16 cellular contexts compared by ENCODE assay signal in genomic region chr13:94140027-94140426, GRCh38.
DNase-seq lines count a peak whose midpoint lies in the region; ATAC-seq and TF ChIP-seq lines count a peak whose summit lies in the region.
"Had no signal": no experiment of that assay in that cellular context is flagged by ENCODE, and none has a peak within 500 bp of the region (broad histone marks: within the 10 kb centered on the region; RNA-seq: fewer than 3 reads in every experiment).

No MANE protein-coding gene starts in this region.

- H3K9me3 ChIP-seq in right atrium auricular region: no peaks in the 10 kb centered on the region
- H3K9me3 ChIP-seq in thyroid gland: no peaks in the 10 kb centered on the region
- H3K9me3 ChIP-seq: A549, Caco-2 had no signal

- TF ChIP-seq POLR2A in thyroid gland (IDR thresholded peaks at IDR 0.05): no peak

- H3K27me3 ChIP-seq in H7 (ENCODE audit: control insufficient read depth, insufficient read depth, low read length) (peaks cover 50% of the 10 kb centered on the region), right atrium auricular region (no peaks in the 10 kb centered on the region), thyroid gland (no peaks in the 10 kb centered on the region)

- H3K4me3 ChIP-seq in H7 (ENCODE audit: insufficient read depth, low read depth, low read length): no peak overlapping the region
- H3K4me3 ChIP-seq in right atrium auricular region: no peak overlapping the region
- H3K4me3 ChIP-seq in thyroid gland (replicated peaks in 1 of 3): no peak overlapping the region
- H3K4me3 ChIP-seq: A549, K562 had no signal

- intact Hi-C loops in thyroid gland (cut with DNase I): no loop called here

- 54 to 72% methylated on average over 2 of the region's 2 CpGs for WGBS in thyroid gland, 2 donors

- peak; percentile 46 for ATAC-seq in WTC11
- ATAC-seq: A549, K562 had no signal

- no peaks in the 10 kb centered on the region for H3K9me3 Mint-ChIP-seq in WTC11
- H3K9me3 Mint-ChIP-seq in osteocyte (ENCODE audit: unreplicated experiment): no peaks in the 10 kb centered on the region
- no peaks in the 10 kb centered on the region for H3K9me3 Mint-ChIP-seq in HFFc6
- H3K9me3 Mint-ChIP-seq: CD4-positive, alpha-beta T cell had no signal

- H3K4me1 ChIP-seq in right atrium auricular region (no peaks in the 10 kb centered on the region), thyroid gland (no peaks in the 10 kb centered on the region)
- H3K4me1 ChIP-seq: A549, Caco-2 had no signal

- TF ChIP-seq CTCF in WTC11 (IDR thresholded peaks at IDR 0.05) (no peak), osteocyte (IDR thresholded peaks at IDR 0.05) (no peak), HFFc6 (IDR thresholded peaks at IDR 0.05) (no peak), right atrium auricular region (IDR thresholded peaks at IDR 0.05) (no peak), thyroid gland (IDR thresholded peaks at IDR 0.05) (no peak)

- DNase-seq in H7 (peak; percentile 9), NCI-H526 treated with DMSO at 0.1 percent for 48 hours (lab: John Stamatoyannopoulos, UW) (peak; percentile 32), WTC11 (ENCODE audit: low spot score) (no peak), osteocyte (ENCODE audit: extremely low spot score, unreplicated experiment) (no peak), HFFc6 (no peak), right atrium auricular region (ENCODE audit: low spot score) (no peak), thyroid gland (no peak)
- DNase-seq: AML-193; Caco-2; CD4-positive, alpha-beta T cell; GDM1; HCEC 1CT had no signal

- H3K27me3 Mint-ChIP-seq in WTC11 (ENCODE audit: low read depth): no peaks in the 10 kb centered on the region
- H3K27me3 Mint-ChIP-seq in osteocyte (ENCODE audit: unreplicated experiment): no peaks in the 10 kb centered on the region
- no peaks in the 10 kb centered on the region for H3K27me3 Mint-ChIP-seq in HFFc6 (ENCODE audit: insufficient read depth)

- no peak overlapping the region; the same call in 1 of the 2 replicates for H3K4me3 Mint-ChIP-seq in WTC11
- H3K4me3 Mint-ChIP-seq in osteocyte (ENCODE audit: unreplicated experiment): no peak overlapping the region
- H3K4me3 Mint-ChIP-seq in HFFc6: no peak overlapping the region
- H3K4me3 Mint-ChIP-seq: CD4-positive, alpha-beta T cell had no signal

- H3K27ac Mint-ChIP-seq in WTC11 (no peak overlapping the region), osteocyte (ENCODE audit: unreplicated experiment) (peak overlapping the region; percentile 24), HFFc6 (no peak overlapping the region)
- H3K27ac Mint-ChIP-seq: CD4-positive, alpha-beta T cell had no signal

- peaks cover 46% of the 10 kb centered on the region for H3K4me1 Mint-ChIP-seq in WTC11
- H3K4me1 Mint-ChIP-seq in osteocyte (ENCODE audit: unreplicated experiment): peaks cover 20% of the 10 kb centered on the region
- no peaks in the 10 kb centered on the region for H3K4me1 Mint-ChIP-seq in HFFc6 (ENCODE audit: low read depth)

- CTCF ChIA-PET in WTC11 (lab: Charles Lee): no interaction called here

- H3K36me3 Mint-ChIP-seq in WTC11 (no peaks in the 10 kb centered on the region), osteocyte (ENCODE audit: unreplicated experiment) (peaks cover 1% of the 10 kb centered on the region), HFFc6 (ENCODE audit: low read depth) (no peaks in the 10 kb centered on the region)

- H3K36me3 ChIP-seq in H7 (replicated peaks; ENCODE audit: control insufficient read depth, insufficient read depth, low read length): no peaks in the 10 kb centered on the region
- H3K36me3 ChIP-seq in right atrium auricular region: no peaks in the 10 kb centered on the region
- H3K36me3 ChIP-seq in thyroid gland: no peaks in the 10 kb centered on the region

- H3K27ac ChIP-seq in right atrium auricular region (no peak overlapping the region), thyroid gland (no peak overlapping the region)
- H3K27ac ChIP-seq: A549, C4-2B, HL-60 had no signal

- POLR2A ChIA-PET in WTC11 (lab: Charles Lee): no interaction called here

TF ChIP-seq in WTC11, 78 proteins besides CTCF, POLR2A, EP300 and RAD21:
- TF ChIP-seq ZNF138 (CRISPR knock-in tag; conservative IDR thresholded peaks at IDR 0.05) (no peak), ZNF317 (CRISPR knock-in tag; IDR thresholded peaks at IDR 0.05; ENCODE audit: borderline replicate concordance, low read depth) (no peak), HMGXB4 (CRISPR knock-in tag; IDR thresholded peaks at IDR 0.05) (no peak), ZNF263 (CRISPR knock-in tag; IDR thresholded peaks at IDR 0.05; ENCODE audit: low read depth) (no peak), SOX15 (CRISPR knock-in tag; IDR thresholded peaks at IDR 0.05) (no peak), ZNF396 (CRISPR knock-in tag; IDR thresholded peaks at IDR 0.05; ENCODE audit: borderline replicate concordance) (no peak), JAZF1 (CRISPR knock-in tag; IDR thresholded peaks at IDR 0.05) (no peak), E2F1 (CRISPR knock-in tag; IDR thresholded peaks at IDR 0.05) (no peak), JUN (CRISPR knock-in tag; IDR thresholded peaks at IDR 0.05) (no peak), USF1 (CRISPR knock-in tag; IDR thresholded peaks at IDR 0.05) (no peak)
- TF ChIP-seq, protein P1, sequence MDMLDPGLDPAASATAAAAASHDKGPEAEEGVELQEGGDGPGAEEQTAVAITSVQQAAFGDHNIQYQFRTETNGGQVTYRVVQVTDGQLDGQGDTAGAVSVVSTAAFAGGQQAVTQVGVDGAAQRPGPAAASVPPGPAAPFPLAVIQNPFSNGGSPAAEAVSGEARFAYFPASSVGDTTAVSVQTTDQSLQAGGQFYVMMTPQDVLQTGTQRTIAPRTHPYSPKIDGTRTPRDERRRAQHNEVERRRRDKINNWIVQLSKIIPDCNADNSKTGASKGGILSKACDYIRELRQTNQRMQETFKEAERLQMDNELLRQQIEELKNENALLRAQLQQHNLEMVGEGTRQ (CRISPR knock-in tag; IDR thresholded peaks at IDR 0.05): no peak
- TF ChIP-seq, protein P2, sequence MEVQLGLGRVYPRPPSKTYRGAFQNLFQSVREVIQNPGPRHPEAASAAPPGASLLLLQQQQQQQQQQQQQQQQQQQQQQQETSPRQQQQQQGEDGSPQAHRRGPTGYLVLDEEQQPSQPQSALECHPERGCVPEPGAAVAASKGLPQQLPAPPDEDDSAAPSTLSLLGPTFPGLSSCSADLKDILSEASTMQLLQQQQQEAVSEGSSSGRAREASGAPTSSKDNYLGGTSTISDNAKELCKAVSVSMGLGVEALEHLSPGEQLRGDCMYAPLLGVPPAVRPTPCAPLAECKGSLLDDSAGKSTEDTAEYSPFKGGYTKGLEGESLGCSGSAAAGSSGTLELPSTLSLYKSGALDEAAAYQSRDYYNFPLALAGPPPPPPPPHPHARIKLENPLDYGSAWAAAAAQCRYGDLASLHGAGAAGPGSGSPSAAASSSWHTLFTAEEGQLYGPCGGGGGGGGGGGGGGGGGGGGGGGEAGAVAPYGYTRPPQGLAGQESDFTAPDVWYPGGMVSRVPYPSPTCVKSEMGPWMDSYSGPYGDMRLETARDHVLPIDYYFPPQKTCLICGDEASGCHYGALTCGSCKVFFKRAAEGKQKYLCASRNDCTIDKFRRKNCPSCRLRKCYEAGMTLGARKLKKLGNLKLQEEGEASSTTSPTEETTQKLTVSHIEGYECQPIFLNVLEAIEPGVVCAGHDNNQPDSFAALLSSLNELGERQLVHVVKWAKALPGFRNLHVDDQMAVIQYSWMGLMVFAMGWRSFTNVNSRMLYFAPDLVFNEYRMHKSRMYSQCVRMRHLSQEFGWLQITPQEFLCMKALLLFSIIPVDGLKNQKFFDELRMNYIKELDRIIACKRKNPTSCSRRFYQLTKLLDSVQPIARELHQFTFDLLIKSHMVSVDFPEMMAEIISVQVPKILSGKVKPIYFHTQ (CRISPR knock-in tag; IDR thresholded peaks at IDR 0.05): no peak
- TF ChIP-seq, protein P3, sequence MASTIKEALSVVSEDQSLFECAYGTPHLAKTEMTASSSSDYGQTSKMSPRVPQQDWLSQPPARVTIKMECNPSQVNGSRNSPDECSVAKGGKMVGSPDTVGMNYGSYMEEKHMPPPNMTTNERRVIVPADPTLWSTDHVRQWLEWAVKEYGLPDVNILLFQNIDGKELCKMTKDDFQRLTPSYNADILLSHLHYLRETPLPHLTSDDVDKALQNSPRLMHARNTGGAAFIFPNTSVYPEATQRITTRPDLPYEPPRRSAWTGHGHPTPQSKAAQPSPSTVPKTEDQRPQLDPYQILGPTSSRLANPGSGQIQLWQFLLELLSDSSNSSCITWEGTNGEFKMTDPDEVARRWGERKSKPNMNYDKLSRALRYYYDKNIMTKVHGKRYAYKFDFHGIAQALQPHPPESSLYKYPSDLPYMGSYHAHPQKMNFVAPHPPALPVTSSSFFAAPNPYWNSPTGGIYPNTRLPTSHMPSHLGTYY (CRISPR knock-in tag; IDR thresholded peaks at IDR 0.05): no peak

Comparison
In these comparisons a context has a peak if more than half of its experiments do, and no peak if none do; other contexts are left out.
1. DNase-seq: peak in H7 (single experiment) and NCI-H526 treated with DMSO at 0.1 percent for 48 hours (single experiment); none in WTC11 (single experiment), osteocyte (single experiment), HFFc6 (single experiment), right atrium auricular region (single experiment) and thyroid gland (0 of 2).